Comparison of ENCODE assay signal across 19 cellular contexts in the genomic region with DNA sequence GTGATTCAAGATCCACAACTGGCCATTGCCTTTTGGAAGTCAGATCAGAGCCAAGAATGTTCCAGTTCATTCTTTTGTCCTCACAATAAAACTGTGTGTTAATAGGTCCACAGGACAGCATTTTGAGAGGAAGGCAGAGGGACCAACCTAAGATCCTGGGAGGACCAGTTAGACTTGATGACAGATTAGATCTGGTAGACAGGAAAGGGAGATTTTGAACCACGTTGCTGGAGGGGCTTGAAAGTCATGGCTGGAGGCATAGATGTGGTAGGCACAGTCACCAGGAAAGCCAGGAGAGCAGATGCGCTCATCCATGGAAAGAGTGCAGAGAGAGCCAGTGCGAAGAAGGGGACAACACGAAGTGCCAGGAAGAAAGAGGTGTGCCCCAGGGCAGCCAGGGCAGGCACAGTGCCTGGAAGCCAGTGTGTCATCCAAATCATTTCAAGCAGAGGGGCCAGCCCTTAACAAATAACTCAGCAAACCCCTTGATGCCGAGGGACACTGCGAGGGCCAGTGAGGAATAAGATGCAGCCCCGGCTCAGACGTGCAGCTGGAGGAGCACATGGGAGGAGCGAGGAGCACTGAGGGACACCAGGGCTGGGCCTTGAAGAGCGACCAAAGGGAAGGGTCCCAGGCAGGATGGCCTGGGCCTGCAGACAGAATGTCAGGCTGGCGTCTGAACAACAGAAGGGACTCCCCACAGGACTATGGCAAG. TPM values are rescaled to one million over a fixed set of nuclear protein-coding genes. Genes with fewer than 3 reads are reported as not detected.
A peak's percentile ranks its signal among the peaks of the same experiment; 100 is the strongest.
DNase-seq lines count a peak whose midpoint lies in the region; ATAC-seq and FAIRE-seq lines count a peak whose summit lies in the region.
"Had no signal": no experiment of that assay in that cellular context is flagged by ENCODE, and none has a peak within 500 bp of the region (broad histone marks: within the 10 kb centered on the region; RNA-seq: fewer than 3 reads in every experiment).

No MANE protein-coding gene starts in this region.

- DNase-seq in activated CD8-positive, alpha-beta memory T cell treated with anti-CD3 and anti-CD28 coated beads, Interleukin-2, amount 50 U/mL, for 4 hours = peak; percentile 5
- no peak for DNase-seq in activated CD8-positive, alpha-beta memory T cell treated with anti-CD3 and anti-CD28 coated beads, Interleukin-2, amount 10 ng/mL, durations not matched to agents 7 days and 5 days
- DNase-seq in RCC 7860 (ENCODE audit: low spot score) (peak; percentile 71), ecto neural progenitor cell (ENCODE audit: low spot score) (peak; percentile 35), renal cortical epithelial cell (ENCODE audit: low read depth) (peak; percentile 24), frontal cortex (ENCODE audit: low spot score in 2 of 2) (no peak), NCI-H1048 (lab: John Stamatoyannopoulos, UW) (no peak)
- DNase-seq: 8988T; DMS153; NCI-H1092; NCI-H1694; NCI-H2107; NCI-H345; NCI-H69; NK-92 treated with Interleukin-12 subunit alpha and Interleukin-12 subunit beta, amount 100 ng/mL, for 24 hours; OCI-M1 had no signal

- no peak overlapping the region for H3K27ac Mint-ChIP-seq in activated CD8-positive, alpha-beta memory T cell treated with anti-CD3 and anti-CD28 coated beads, Interleukin-2, amount 10 ng/mL, durations not matched to agents 7 days and 5 days

- FAIRE-seq in RCC 7860 (lab: Jason Lieb, UNC) (peak; percentile 62), frontal cortex (lab: Jason Lieb, UNC) (no peak)
- FAIRE-seq: GM19239 had no signal

- H3K4me3 Mint-ChIP-seq in activated CD8-positive, alpha-beta memory T cell treated with anti-CD3 and anti-CD28 coated beads, Interleukin-2, amount 10 ng/mL, durations not matched to agents 7 days and 5 days = no peak overlapping the region

- CTCF ChIA-PET in activated CD8-positive, alpha-beta memory T cell treated with anti-CD3 and anti-CD28 coated beads, Interleukin-2, amount 10 ng/mL, durations not matched to agents 7 days and 5 days (lab: Charles Lee) = interaction anchor here (1.1 kb wide), 1 partner anchor 13 kb away, joined by 4 read pairs; a partner anchor contains a TSS

- no peaks in the 10 kb centered on the region for H3K36me3 Mint-ChIP-seq in activated CD8-positive, alpha-beta memory T cell treated with anti-CD3 and anti-CD28 coated beads, Interleukin-2, amount 10 ng/mL, durations not matched to agents 7 days and 5 days

- ATAC-seq in activated CD8-positive, alpha-beta memory T cell treated with anti-CD3 and anti-CD28 coated beads, Interleukin-2, amount 10 ng/mL, durations not matched to agents 7 days and 5 days = no peak
- ATAC-seq in HG03460 (IDR thresholded peaks at IDR 0.05; ENCODE audit: unreplicated experiment) = no peak
- ATAC-seq: Right ventricle myocardium inferior had no signal

- peaks cover 20% of the 10 kb centered on the region for H3K4me1 Mint-ChIP-seq in activated CD8-positive, alpha-beta memory T cell treated with anti-CD3 and anti-CD28 coated beads, Interleukin-2, amount 10 ng/mL, durations not matched to agents 7 days and 5 days

- H3K27me3 Mint-ChIP-seq in activated CD8-positive, alpha-beta memory T cell treated with anti-CD3 and anti-CD28 coated beads, Interleukin-2, amount 10 ng/mL, durations not matched to agents 7 days and 5 days = peaks cover 55% of the 10 kb centered on the region

- no peaks in the 10 kb centered on the region for H3K9me3 Mint-ChIP-seq in activated CD8-positive, alpha-beta memory T cell treated with anti-CD3 and anti-CD28 coated beads, Interleukin-2, amount 10 ng/mL, durations not matched to agents 7 days and 5 days (ENCODE audit: low read depth)

RNA-seq across cellular contexts. Expression of a gene that starts 12.8 kb away (rescaled TPM):
- 10 to 100 TPM; 12.1 to 26.0 TPM for total RNA-seq in activated CD8-positive, alpha-beta memory T cell treated with anti-CD3 and anti-CD28 coated beads, Interleukin-2, amount 10 ng/mL, durations not matched to agents 7 days and 5 days
- total RNA-seq in renal cortical epithelial cell = 16.3 and 18.6 TPM in 2 replicates
- total RNA-seq in frontal cortex = 9.0 TPM

RNA-seq across cellular contexts. Expression of a gene that starts 40.0 kb away (rescaled TPM):
- 10 to 100 TPM; 14.2 to 18.9 TPM for total RNA-seq in activated CD8-positive, alpha-beta memory T cell treated with anti-CD3 and anti-CD28 coated beads, Interleukin-2, amount 10 ng/mL, durations not matched to agents 7 days and 5 days
- total RNA-seq in renal cortical epithelial cell (6.6 and 14.5 TPM in 2 replicates), frontal cortex (12.2 TPM)

Comparison
In these comparisons a context has a peak if more than half of its experiments do, and no peak if none do; other contexts are left out.
1. DNase-seq: peak in activated CD8-positive, alpha-beta memory T cell treated with anti-CD3 and anti-CD28 coated beads, Interleukin-2, amount 50 U/mL, for 4 hours (single experiment), RCC 7860 (single experiment), ecto neural progenitor cell (single experiment) and renal cortical epithelial cell (single experiment); none in activated CD8-positive, alpha-beta memory T cell treated with anti-CD3 and anti-CD28 coated beads, Interleukin-2, amount 10 ng/mL, durations not matched to agents 7 days and 5 days (single experiment), frontal cortex (0 of 2) and NCI-H1048 (single experiment).